Comparison of ENCODE assay signal across 10 cellular contexts in the genomic region with DNA sequence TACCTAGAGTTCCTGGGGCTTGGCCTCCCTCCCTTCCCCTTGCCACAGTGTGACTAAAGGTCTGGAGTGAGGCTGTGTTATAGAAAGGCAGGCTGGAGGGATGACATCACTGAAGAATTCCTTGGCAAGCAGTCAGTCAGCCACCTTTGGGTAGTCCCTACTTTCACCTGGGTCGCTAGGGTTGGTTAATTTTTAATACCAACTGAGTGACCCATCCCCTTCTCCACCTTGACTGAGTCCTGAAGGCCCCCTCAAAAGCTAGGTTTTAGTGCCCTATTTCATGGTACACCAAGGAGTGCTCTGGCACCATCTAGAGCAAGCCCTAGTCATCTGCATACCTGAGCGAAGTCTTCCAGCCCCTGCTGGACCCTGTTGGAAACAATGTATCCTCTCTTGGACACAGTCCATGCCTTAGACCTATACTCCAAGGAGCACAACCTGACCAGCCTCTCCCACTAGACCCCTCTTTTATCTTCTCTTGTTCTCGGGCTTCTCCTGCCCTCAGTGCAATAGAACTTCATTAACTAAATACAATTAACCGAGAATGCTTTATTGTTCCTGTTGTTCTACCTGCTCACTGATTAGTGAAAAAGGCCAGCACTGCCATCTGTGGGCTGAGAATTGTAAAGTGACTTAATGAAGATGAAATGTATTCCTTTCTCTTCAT. TPM values are rescaled to one million over a fixed set of nuclear protein-coding genes. Genes with fewer than 3 reads are reported as not detected.
DNase-seq lines count a peak whose midpoint lies in the region; ATAC-seq and TF ChIP-seq lines count a peak whose summit lies in the region.
"Had no signal": no experiment of that assay in that cellular context is flagged by ENCODE, and none has a peak within 500 bp of the region (broad histone marks: within the 10 kb centered on the region; RNA-seq: fewer than 3 reads in every experiment).

No MANE protein-coding gene starts in this region.

- H3K9me3 ChIP-seq in colonic mucosa: no peaks in the 10 kb centered on the region
- no peaks in the 10 kb centered on the region for H3K9me3 ChIP-seq in CD4-positive, alpha-beta memory T cell (ENCODE audit: control insufficient read depth in 1 of 2, low read length in 2 of 2)
- H3K9me3 ChIP-seq in CD8-positive, alpha-beta memory T cell (ENCODE audit: low read length): no peaks in the 10 kb centered on the region

- H3K9me3 Mint-ChIP-seq in neural crest cell (peaks cover 8% of the 10 kb centered on the region), mesothelial cell of epicardium (peaks cover 22% of the 10 kb centered on the region)
- H3K9me3 Mint-ChIP-seq in CD4-positive, alpha-beta memory T cell: no peaks in the 10 kb centered on the region
- peaks cover 0 to 4% (median 0%) of the 10 kb centered on the region in 5 donors for H3K9me3 Mint-ChIP-seq in CD8-positive, alpha-beta memory T cell

- H3K4me1 Mint-ChIP-seq in neural crest cell (no peaks in the 10 kb centered on the region), mesothelial cell of epicardium (peaks cover 7% of the 10 kb centered on the region)
- H3K4me1 Mint-ChIP-seq in CD4-positive, alpha-beta memory T cell: no peaks in the 10 kb centered on the region
- H3K4me1 Mint-ChIP-seq in CD8-positive, alpha-beta memory T cell: no peaks in the 10 kb centered on the region

- ATAC-seq in GM19023 (IDR thresholded peaks at IDR 0.05; ENCODE audit: unreplicated experiment): no peak

- no peaks in the 10 kb centered on the region for H3K27me3 ChIP-seq in colonic mucosa
- no peaks in the 10 kb centered on the region for H3K27me3 ChIP-seq in CD4-positive, alpha-beta memory T cell (ENCODE audit: insufficient read depth, low read length)
- no peaks in the 10 kb centered on the region for H3K27me3 ChIP-seq in CD8-positive, alpha-beta memory T cell (ENCODE audit: insufficient read depth, low read length, poor library complexity, severe bottlenecking)

- no peaks in the 10 kb centered on the region for H3K4me1 ChIP-seq in colonic mucosa
- no peaks in the 10 kb centered on the region for H3K4me1 ChIP-seq in CD4-positive, alpha-beta memory T cell (ENCODE audit: insufficient read depth, low read length)
- no peaks in the 10 kb centered on the region for H3K4me1 ChIP-seq in CD8-positive, alpha-beta memory T cell (ENCODE audit: insufficient read depth, low read length)

- H3K27ac ChIP-seq in colonic mucosa: no peak overlapping the region
- H3K27ac ChIP-seq in CD4-positive, alpha-beta memory T cell (ENCODE audit: low read depth, low read length): no peak overlapping the region
- no peak overlapping the region for H3K27ac ChIP-seq in CD8-positive, alpha-beta memory T cell (ENCODE audit: low read depth, low read length)

- H3K27ac Mint-ChIP-seq in neural crest cell (ENCODE audit: unreplicated experiment) (no peak overlapping the region), mesothelial cell of epicardium (no peak overlapping the region)
- H3K27ac Mint-ChIP-seq in CD4-positive, alpha-beta memory T cell: no peak overlapping the region
- no peak overlapping the region for H3K27ac Mint-ChIP-seq in CD8-positive, alpha-beta memory T cell

- no peak overlapping the region for H3K9ac ChIP-seq in colonic mucosa (ENCODE audit: low read depth in 2 of 2, low read length in 2 of 2)

- intact Hi-C loops in colonic mucosa (cut with DNase I): loop anchor here (5.0 kb wide), 1 partner anchor 110 kb away; no protein-coding TSS in a partner anchor
- intact Hi-C loops in CD4-positive, alpha-beta memory T cell (cut with micrococcal nuclease): no loop called here

- H3K36me3 ChIP-seq in colonic mucosa: no peaks in the 10 kb centered on the region
- H3K36me3 ChIP-seq in CD4-positive, alpha-beta memory T cell (ENCODE audit: insufficient read depth, low read length): no peaks in the 10 kb centered on the region
- no peaks in the 10 kb centered on the region for H3K36me3 ChIP-seq in CD8-positive, alpha-beta memory T cell (ENCODE audit: insufficient read depth, low read length)

- H3K36me3 Mint-ChIP-seq in neural crest cell (ENCODE audit: low read depth) (peaks cover 42% of the 10 kb centered on the region), mesothelial cell of epicardium (peaks cover 61% of the 10 kb centered on the region)
- no peaks in the 10 kb centered on the region for H3K36me3 Mint-ChIP-seq in CD4-positive, alpha-beta memory T cell
- H3K36me3 Mint-ChIP-seq in CD8-positive, alpha-beta memory T cell: no peaks in the 10 kb centered on the region

- H3K4me3 ChIP-seq in colonic mucosa: no peak overlapping the region
- H3K4me3 ChIP-seq in CD4-positive, alpha-beta memory T cell (ENCODE audit: low read length in 2 of 2): no peak overlapping the region
- H3K4me3 ChIP-seq in CD8-positive, alpha-beta memory T cell (ENCODE audit: low read length): no peak overlapping the region

- POLR2A ChIA-PET in CD4-positive, alpha-beta memory T cell (lab: Charles Lee; ENCODE audit: partially characterized antibody): no interaction called here
- POLR2A ChIA-PET in CD8-positive, alpha-beta memory T cell (lab: Charles Lee): no interaction called here

- peak; percentile 36 for TF ChIP-seq CTCF in colonic mucosa (IDR thresholded peaks at IDR 0.05)
- peak; percentile 60 for TF ChIP-seq CTCF in neural crest cell (conservative IDR thresholded peaks at IDR 0.05)
- TF ChIP-seq CTCF in mesothelial cell of epicardium (IDR thresholded peaks at IDR 0.05; ENCODE audit: unreplicated experiment): no peak

- DNase-seq in ELR (ENCODE audit: low read depth): peak; percentile 68
- peak; percentile 40 for DNase-seq in NCI-H2171 (lab: John Stamatoyannopoulos, UW)
- peak; percentile 42 for DNase-seq in colonic mucosa
- no peak for DNase-seq in neural crest cell (ENCODE audit: low read depth, low spot score)
- no peak for DNase-seq in CD4-positive, alpha-beta memory T cell
- DNase-seq in mesothelial cell of epicardium (ENCODE audit: low spot score in 2 of 2, unreplicated experiment in 2 of 2): no peak
- no peak for DNase-seq in CD8-positive, alpha-beta memory T cell
- DNase-seq: effector CD4-positive, alpha-beta T cell; substantia nigra had no signal

- no peaks in the 10 kb centered on the region for H3K27me3 Mint-ChIP-seq in neural crest cell (ENCODE audit: low read depth)
- H3K27me3 Mint-ChIP-seq in CD4-positive, alpha-beta memory T cell: peaks cover 0 to 4% of the 10 kb centered on the region in 2 donors
- no peaks in the 10 kb centered on the region for H3K27me3 Mint-ChIP-seq in mesothelial cell of epicardium (ENCODE audit: low read depth)
- peaks cover 0 to 4% of the 10 kb centered on the region in 2 donors for H3K27me3 Mint-ChIP-seq in CD8-positive, alpha-beta memory T cell

- H3K4me3 Mint-ChIP-seq in neural crest cell (no peak overlapping the region), mesothelial cell of epicardium (no peak overlapping the region)
- H3K4me3 Mint-ChIP-seq in CD4-positive, alpha-beta memory T cell: no peak overlapping the region
- no peak overlapping the region for H3K4me3 Mint-ChIP-seq in CD8-positive, alpha-beta memory T cell

- CTCF ChIA-PET in CD4-positive, alpha-beta memory T cell (lab: Charles Lee; ENCODE audit: partially characterized antibody): no interaction called here
- CTCF ChIA-PET in CD8-positive, alpha-beta memory T cell (lab: Charles Lee): no interaction called here

RNA-seq across cellular contexts. Expression of a gene that starts 44.6 kb away (rescaled TPM):
- total RNA-seq in colonic mucosa (100 to 1,000 TPM in 1 of 2 donors, 10 to 100 TPM in 1; 82.0 to 105 TPM), neural crest cell (19.9 and 22.1 TPM in 2 replicates), mesothelial cell of epicardium (57.9 to 63.1 TPM (median 59.4 TPM) in 3 replicates)
- under 1 TPM; 0.72 to 0.73 TPM for total RNA-seq in CD4-positive, alpha-beta memory T cell
- not detected for polyA plus RNA-seq in CD4-positive, alpha-beta memory T cell
- under 1 TPM; 0.37 to 0.49 TPM for total RNA-seq in CD8-positive, alpha-beta memory T cell
- not detected for polyA plus RNA-seq in CD8-positive, alpha-beta memory T cell

Comparison
In these comparisons a context has a peak if more than half of its experiments do, and no peak if none do; other contexts are left out.
1. DNase-seq: peak in ELR (single experiment), NCI-H2171 (single experiment) and colonic mucosa (single experiment); none in neural crest cell (single experiment), CD4-positive, alpha-beta memory T cell (0 of 5), mesothelial cell of epicardium (0 of 2) and CD8-positive, alpha-beta memory T cell (0 of 5).
2. RNA of a gene that starts 44.6 kb away (total RNA-seq): 82.0 to 105 TPM in colonic mucosa, 57.9 to 63.1 TPM in mesothelial cell of epicardium and 19.9 to 22.1 TPM in neural crest cell; 0.72 to 0.73 TPM in CD4-positive, alpha-beta memory T cell and 0.37 to 0.49 TPM in CD8-positive, alpha-beta memory T cell; every median in the first group is over 10 times any median in the second.